ENCODE assay signal across 19 cellular contexts in genomic region chr16:14131774-14132695, GRCh38.
DNase-seq lines count a peak whose midpoint lies in the region; ATAC-seq and TF ChIP-seq lines count a peak whose summit lies in the region.
"Had no signal": no experiment of that assay in that cellular context is flagged by ENCODE, and none has a peak within 500 bp of the region (broad histone marks: within the 10 kb centered on the region; RNA-seq: fewer than 3 reads in every experiment).

No MANE protein-coding gene starts in this region.

- H4K20me1 ChIP-seq in GM23248 (ENCODE audit: insufficient read depth) = no peaks in the 10 kb centered on the region
- H4K20me1 ChIP-seq: BLaER1 treated with 17β-estradiol and CSF1 and Interleukin-3, amounts not matched to agents 10 nM and 100 nM had no signal

- no peaks in the 10 kb centered on the region for H3K9me2 ChIP-seq in GM23248 (ENCODE audit: insufficient read depth)

- H3K4me3 ChIP-seq in GM23248 = no peak overlapping the region
- H3K4me3 ChIP-seq in esophagus squamous epithelium = no peak overlapping the region
- H3K4me3 ChIP-seq in psoas muscle = no peak overlapping the region
- H3K4me3 ChIP-seq: A549; BLaER1 treated with 17β-estradiol and CSF1 and Interleukin-3, amounts not matched to agents 10 nM and 100 nM; coronary artery had no signal

- H3K4me1 ChIP-seq in GM23248 (ENCODE audit: insufficient read depth) (peaks cover 10% of the 10 kb centered on the region; the same call in 1 of the 2 replicates), esophagus squamous epithelium (peaks cover 0 to 22% (median 0%) of the 10 kb centered on the region in 3 donors), psoas muscle (peaks cover 12% of the 10 kb centered on the region)
- H3K4me1 ChIP-seq: BLaER1 treated with 17β-estradiol and CSF1 and Interleukin-3, amounts not matched to agents 10 nM and 100 nM had no signal

- TF ChIP-seq POLR2A in esophagus squamous epithelium (IDR thresholded peaks at IDR 0.05) = no peak

- DNase-seq in ELR (ENCODE audit: low read depth) = peak; percentile 5
- peak; percentile 28 for DNase-seq in GM23248
- peak; percentile 16 for DNase-seq in NCI-H82 treated with DMSO at 0.1 percent for 48 hours (lab: John Stamatoyannopoulos, UW; ENCODE audit: unreplicated experiment)
- peak; percentile 37 for DNase-seq in kidney tubule cell (ENCODE audit: low spot score)
- DNase-seq in activated CD4-positive, CD25-positive, alpha-beta regulatory T cell (lab: John Stamatoyannopoulos, UW) = no peak
- DNase-seq in activated gamma-delta T cell treated with Interleukin-2 at 50 U/mL for 16 hours = no peak
- DNase-seq in esophagus squamous epithelium (lab: John Stamatoyannopoulos, UW) = no peak
- no peak for DNase-seq in psoas muscle
- DNase-seq: activated naive CD4-positive, alpha-beta T cell treated with anti-CD3 and anti-CD28 coated beads, Interleukin-2, amount 10 ng/mL, durations not matched to agents 7 days and 5 days; foreskin melanocyte; GF-D8; midbrain; NCI-H2029 treated with DMSO at 0.1 percent for 48 hours; NCI-H446 treated with DMSO at 0.1 percent for 48 hours; retina had no signal

- no peak overlapping the region for H3K27ac ChIP-seq in GM23248
- no peak overlapping the region for H3K27ac ChIP-seq in esophagus squamous epithelium
- no peak overlapping the region for H3K27ac ChIP-seq in psoas muscle
- H3K27ac ChIP-seq: A549; BLaER1 treated with 17β-estradiol and CSF1 and Interleukin-3, amounts not matched to agents 10 nM and 100 nM; coronary artery had no signal

- H3K36me3 ChIP-seq in GM23248 (ENCODE audit: low read depth) (no peaks in the 10 kb centered on the region), esophagus squamous epithelium (peaks cover 0 to 9% (median 0%) of the 10 kb centered on the region in 3 donors), psoas muscle (ENCODE audit: insufficient read depth in 1 of 2, low read depth in 1 of 2) (peaks cover 0 to 3% of the 10 kb centered on the region in 2 donors)

- no peak for ATAC-seq in psoas muscle
- ATAC-seq: A549, Right ventricle myocardium inferior had no signal

- H3K4me2 ChIP-seq in GM23248 (ENCODE audit: unreplicated experiment) = no peak overlapping the region
- H3K4me2 ChIP-seq: A549; BLaER1 treated with 17β-estradiol and CSF1 and Interleukin-3, amounts not matched to agents 10 nM and 100 nM had no signal

- WGBS in GM23248 (ENCODE audit: low coverage in 1 of 2, low lambda C conversion rate in 2 of 2, missing lambda C conversion rate in 2 of 2), 2 experiments = 69 to 73% methylated on average over 4 of the region's 4 CpGs
- WGBS in esophagus squamous epithelium, 2 donors = 71 to 77% methylated on average over 4 of the region's 4 CpGs
- 73 to 79% (median 73%) methylated on average over 4 of the region's 4 CpGs for WGBS in psoas muscle, 3 donors

- H3K27me3 ChIP-seq in GM23248 (replicated peaks; ENCODE audit: insufficient read depth) = no peaks in the 10 kb centered on the region
- no peaks in the 10 kb centered on the region for H3K27me3 ChIP-seq in esophagus squamous epithelium
- H3K27me3 ChIP-seq in psoas muscle (ENCODE audit: insufficient read depth in 3 of 3, low read length in 2 of 3) = no peaks in the 10 kb centered on the region
- H3K27me3 ChIP-seq: BLaER1 treated with 17β-estradiol and CSF1 and Interleukin-3, amounts not matched to agents 10 nM and 100 nM had no signal

- TF ChIP-seq CTCF in esophagus squamous epithelium (IDR thresholded peaks at IDR 0.05) = no peak
- TF ChIP-seq CTCF in psoas muscle (IDR thresholded peaks at IDR 0.05) = no peak

- no peak overlapping the region for H3K9ac ChIP-seq in GM23248
- H3K9ac ChIP-seq: BLaER1 treated with 17β-estradiol and CSF1 and Interleukin-3, amounts not matched to agents 10 nM and 100 nM had no signal

- intact Hi-C loops in esophagus squamous epithelium (cut with DNase I) (no loop called here), psoas muscle (cut with DNase I) (no loop called here)

- no peaks in the 10 kb centered on the region for H3F3A ChIP-seq in GM23248 (ENCODE audit: insufficient read depth)

- H2AFZ ChIP-seq in GM23248 = no peak overlapping the region

- no peaks in the 10 kb centered on the region for H3K79me2 ChIP-seq in GM23248 (ENCODE audit: insufficient read depth)

- in situ Hi-C loops in GM23248 (cut with MboI) = no loop called here

- H3K9me3 ChIP-seq in GM23248 (ENCODE audit: low read depth) (no peaks in the 10 kb centered on the region), esophagus squamous epithelium (no peaks in the 10 kb centered on the region), psoas muscle (no peaks in the 10 kb centered on the region)
- H3K9me3 ChIP-seq: A549 had no signal

Comparison
In these comparisons a context has a peak if more than half of its experiments do, and no peak if none do; other contexts are left out.
1. DNase-seq: peak in ELR (single experiment), GM23248 (single experiment), NCI-H82 treated with DMSO at 0.1 percent for 48 hours (single experiment) and kidney tubule cell (single experiment); none in activated CD4-positive, CD25-positive, alpha-beta regulatory T cell (0 of 4), activated gamma-delta T cell treated with Interleukin-2 at 50 U/mL for 16 hours (single experiment), esophagus squamous epithelium (single experiment) and psoas muscle (0 of 2).